In genomic region chr7:51374936-51375335, GRCh38 we compare ENCODE assay signal across 23 cellular contexts. TPM values are rescaled to one million over a fixed set of nuclear protein-coding genes. Genes with fewer than 3 reads are reported as not detected.
DNase-seq lines count a peak whose midpoint lies in the region; ATAC-seq and TF ChIP-seq lines count a peak whose summit lies in the region.
"Had no signal": no experiment of that assay in that cellular context is flagged by ENCODE, and none has a peak within 500 bp of the region (broad histone marks: within the 10 kb centered on the region; RNA-seq: fewer than 3 reads in every experiment).

No MANE protein-coding gene starts in this region.

- H3K4me3 ChIP-seq in sigmoid colon, result no peak overlapping the region
- H3K4me3 ChIP-seq: GM23248, SJCRH30 had no signal

- no peaks in the 10 kb centered on the region for H3K36me3 ChIP-seq in sigmoid colon
- H3K36me3 ChIP-seq: SJCRH30 had no signal

- H3K27me3 ChIP-seq in sigmoid colon, result no peaks in the 10 kb centered on the region
- H3K27me3 ChIP-seq: SJCRH30 had no signal

- no peaks in the 10 kb centered on the region for H3K9me3 ChIP-seq in sigmoid colon
- H3K9me3 ChIP-seq: SJCRH30 had no signal

- no peak for TF ChIP-seq POLR2A in sigmoid colon (IDR thresholded peaks at IDR 0.05)

- TF ChIP-seq CTCF in sigmoid colon (IDR thresholded peaks at IDR 0.05), result no peak

- 34 to 73% methylated on average over 4 of the region's 4 CpGs for WGBS in sigmoid colon, 2 donors

- ATAC-seq in left colon (peak; percentile 59), HG03565 (IDR thresholded peaks at IDR 0.05; ENCODE audit: unreplicated experiment) (no peak), GM21528 (IDR thresholded peaks at IDR 0.05; ENCODE audit: low FRiP score, unreplicated experiment) (no peak), HG02938 (IDR thresholded peaks at IDR 0.05; ENCODE audit: unreplicated experiment) (no peak)
- ATAC-seq: Right ventricle myocardium inferior, SK-N-SH treated with all-trans-retinoic acid at 6 μM for 48 hours had no signal

- DNase-seq in HT1080 (ENCODE audit: low read depth) (peak; percentile 28), SW480 (ENCODE audit: low spot score) (peak; percentile 81), left colon (no peak), sigmoid colon (no peak)
- DNase-seq: CD4-positive, CD25-positive, alpha-beta regulatory T cell; DMS53; GM23248; H7; IMR-90; NCI-H1105; NCI-H1436 treated with DMSO at 0.1 percent for 48 hours; NCI-H187 treated with DMSO at 0.1 percent for 48 hours; NCI-H524 treated with DMSO at 0.1 percent for 48 hours; NCI-H774; SJCRH30 had no signal

- no peaks in the 10 kb centered on the region for H3K4me1 ChIP-seq in sigmoid colon
- H3K4me1 ChIP-seq: SJCRH30 had no signal

- intact Hi-C loops in left colon (cut with DNase I, micrococcal nuclease), result no loop called here
- intact Hi-C loops in sigmoid colon (cut with DNase I), result no loop called here

- no peak for TF ChIP-seq EP300 in sigmoid colon (IDR thresholded peaks at IDR 0.05)

- H3K27ac ChIP-seq in sigmoid colon, result no peak overlapping the region
- H3K27ac ChIP-seq: GM23248, KMS-11, SJCRH30 had no signal

RNA-seq across cellular contexts. Expression of gene COBL, which starts 58.3 kb away (rescaled TPM):
- 1.2 TPM in 2 replicates for total RNA-seq in HT1080 (2014; rRNA removed; shearing (Covaris generic))
- polyA plus RNA-seq in HT1080 (2015; cell fraction: cytosol; rRNA removed), result 0.28 and 0.65 TPM in 2 replicates
- 0.15 and 0.16 TPM in 2 replicates for polyA plus RNA-seq in HT1080 (2015; cell fraction: nucleus; rRNA removed)
- total RNA-seq in left colon (10 to 100 TPM; 66.1 to 75.7 TPM), sigmoid colon (1 to 10 TPM; 3.0 to 10.0 (median 6.1) TPM)
- polyA plus RNA-seq in sigmoid colon, result 10 to 100 TPM; 12.6 to 27.6 (median 27.3) TPM
- total RNA-seq: GM23248, RPMI7951 had no signal
- polyA plus RNA-seq: BJ, GM23248, IMR-90 had no signal

Comparison
In these comparisons a context has a peak if more than half of its experiments do, and no peak if none do; other contexts are left out.
1. DNase-seq: peak in HT1080 (single experiment) and SW480 (single experiment); none in left colon (0 of 2) and sigmoid colon (single experiment).
2. RNA of gene COBL, which starts 58.3 kb away (total RNA-seq): 66.1 to 75.7 TPM in left colon; 3.0 to 10.0 TPM in sigmoid colon and 1.2 TPM in HT1080; every median in the first group is over 4 times any median in the second.